13 cellular contexts compared by ENCODE assay signal in genomic region chr11:68780829-68781228, GRCh38. TPM values are rescaled to one million over a fixed set of nuclear protein-coding genes. Genes with fewer than 3 reads are reported as not detected.
DNase-seq lines count a peak whose midpoint lies in the region; ATAC-seq, FAIRE-seq and TF ChIP-seq lines count a peak whose summit lies in the region.
"Had no signal": no experiment of that assay in that cellular context is flagged by ENCODE, and none has a peak within 500 bp of the region (broad histone marks: within the 10 kb centered on the region; RNA-seq: fewer than 3 reads in every experiment).

No MANE protein-coding gene starts in this region.

- in situ Hi-C loops in IMR-90 (cut with MboI; ENCODE audit: low sequenced_read_pairs) = no loop called here

- H3K23ac ChIP-seq in IMR-90 (ENCODE audit: low read depth, low read length) = no peak overlapping the region

- H3K27me3 Mint-ChIP-seq in Calu3 (ENCODE audit: unreplicated experiment) = no peaks in the 10 kb centered on the region

- no peaks in the 10 kb centered on the region for H3K9me1 ChIP-seq in IMR-90 (ENCODE audit: insufficient read depth, low read length)

- H3K18ac ChIP-seq in IMR-90 (ENCODE audit: low read depth, low read length) = no peak overlapping the region

- ATAC-seq in IMR-90 (ENCODE audit: low read depth) = peak; percentile 63
- no peak for ATAC-seq in GM18909 (IDR thresholded peaks at IDR 0.05; ENCODE audit: poor library complexity, unreplicated experiment)
- no peak for ATAC-seq in HG03565 (IDR thresholded peaks at IDR 0.05; ENCODE audit: unreplicated experiment)
- ATAC-seq: activated CD4-positive, CD25-positive, alpha-beta regulatory T cell treated with anti-CD3 and anti-CD28 coated beads, Interleukin-2, amount 50 U/mL, for 24 hours had no signal

- no peaks in the 10 kb centered on the region for H3K9me3 ChIP-seq in IMR-90 (ENCODE audit: control insufficient read depth, insufficient read depth, low read length)
- H3K9me3 ChIP-seq: uterus had no signal

- peak overlapping the region; percentile 28 for H2AK9ac ChIP-seq in IMR-90 (replicated peaks; ENCODE audit: low read depth, low read length, poor library complexity)

- H3K4me2 ChIP-seq in IMR-90 (ENCODE audit: low read depth, low read length) = no peak overlapping the region

- H2AK5ac ChIP-seq in IMR-90 (ENCODE audit: low read depth, low read length) = no peak overlapping the region

- no peak overlapping the region for H3K56ac ChIP-seq in IMR-90 (ENCODE audit: extremely low read depth, insufficient read depth, low read length)

- no peak overlapping the region for H2BK5ac ChIP-seq in IMR-90 (ENCODE audit: low read depth, low read length, poor library complexity, severe bottlenecking)

- POLR2A ChIA-PET in IMR-90 (lab: Charles Lee; ENCODE audit: unreplicated experiment) = no interaction called here

- no peak overlapping the region for H3K4me3 ChIP-seq in IMR-90 (ENCODE audit: insufficient read depth, low read depth, low read length)
- no peak overlapping the region for H3K4me3 ChIP-seq in bronchial epithelial cell (ENCODE audit: low read depth, low read length)
- H3K4me3 ChIP-seq: uterus had no signal

- H3K36me3 ChIP-seq in IMR-90 (ENCODE audit: control insufficient read depth, insufficient read depth, low read length) (peaks cover 64% of the 10 kb centered on the region), bronchial epithelial cell (ENCODE audit: control insufficient read depth, insufficient read depth, low read length) (peaks cover 1% of the 10 kb centered on the region)
- H3K36me3 ChIP-seq: uterus had no signal

- H3K4me3 Mint-ChIP-seq in Calu3 (ENCODE audit: low read depth, unreplicated experiment) = no peak overlapping the region

- no peak for TF ChIP-seq POLR2A in IMR-90 (IDR thresholded peaks at IDR 0.05; ENCODE audit: low read depth, low read length)

- H3K27ac Mint-ChIP-seq in Calu3 (ENCODE audit: unreplicated experiment) = no peak overlapping the region

- no peaks in the 10 kb centered on the region for H3K9me3 Mint-ChIP-seq in Calu3 (ENCODE audit: low read depth, unreplicated experiment)

- no peak overlapping the region for H4K8ac ChIP-seq in IMR-90 (ENCODE audit: low read depth in 2 of 2, low read length in 2 of 2)

- no peaks in the 10 kb centered on the region for H3K4me1 ChIP-seq in IMR-90 (ENCODE audit: control insufficient read depth, insufficient read depth, low read length)
- H3K4me1 ChIP-seq: uterus had no signal

- H3K27me3 ChIP-seq in IMR-90 (ENCODE audit: control insufficient read depth, insufficient read depth, low read length) = no peaks in the 10 kb centered on the region
- no peaks in the 10 kb centered on the region for H3K27me3 ChIP-seq in bronchial epithelial cell (ENCODE audit: control insufficient read depth, insufficient read depth, low read length)
- H3K27me3 ChIP-seq: uterus had no signal

- no peak overlapping the region for H3K9ac ChIP-seq in IMR-90 (ENCODE audit: low read depth, low read length)

- H4K20me1 ChIP-seq in IMR-90 (ENCODE audit: insufficient read depth, low read length) = no peaks in the 10 kb centered on the region; the same call in 1 of the 2 replicates

- BruUV-seq in Calu3 (replicated peaks; lab: Mats Ljungman, UMichigan) (no TSS peak), IMR-90 (replicated peaks; lab: Mats Ljungman, UMichigan) (no TSS peak)

- no peak overlapping the region for H3K4ac ChIP-seq in IMR-90 (ENCODE audit: low read depth, low read length)

- DNase-seq in Calu3 = peak; percentile 15
- no peak for DNase-seq in IMR-90
- DNase-seq in bronchial epithelial cell (ENCODE audit: low read depth) = peak; percentile 1
- DNase-seq in islet precursor cell = peak; percentile 76
- DNase-seq in AG20443 (ENCODE audit: low spot score) = no peak
- DNase-seq in dedifferentiated amniotic fluid mesenchymal stem cell (ENCODE audit: extremely low spot score) = no peak
- DNase-seq: amygdala, NCI-H1092 treated with DMSO at 0.1 percent for 48 hours, uterus had no signal

- WGBS in IMR-90 (ENCODE audit: extremely low coverage in 2 of 2, insufficient read length in 1 of 2), 2 experiments = no CpG with 5 or more reads among the region's 4 CpGs

- H3K36me3 Mint-ChIP-seq in Calu3 (ENCODE audit: insufficient read depth, unreplicated experiment) = peaks cover 24% of the 10 kb centered on the region

- no peak overlapping the region for H2BK20ac ChIP-seq in IMR-90 (ENCODE audit: low read depth, low read length)

- no peak overlapping the region for H4K5ac ChIP-seq in IMR-90 (ENCODE audit: low read depth, low read length)

- no peak overlapping the region for H2BK15ac ChIP-seq in IMR-90 (ENCODE audit: low read depth, low read length)

- H4K91ac ChIP-seq in IMR-90 (ENCODE audit: insufficient read depth, low read depth, low read length) = no peak overlapping the region

- TF ChIP-seq RAD21 in IMR-90 (IDR thresholded peaks at IDR 0.05; ENCODE audit: low read length) = no peak

- no peak overlapping the region for H2AFZ ChIP-seq in IMR-90 (replicated peaks; ENCODE audit: low read length, poor library complexity)

- no peak overlapping the region for H3K14ac ChIP-seq in IMR-90 (replicated peaks; ENCODE audit: low read depth, low read length)

- H3K79me1 ChIP-seq in IMR-90 (ENCODE audit: low read depth in 1 of 2, low read length in 2 of 2) = no peaks in the 10 kb centered on the region

- CTCF ChIA-PET in Calu3 (lab: Charles Lee) = no interaction called here
- CTCF ChIA-PET in IMR-90 (lab: Yijun Ruan, JAX) = no interaction called here

- dilution Hi-C loops in IMR-90 (cut with HindIII; ENCODE audit: low sequenced_read_pairs, unreplicated experiment) = no loop called here

- FAIRE-seq in bronchial epithelial cell (lab: Jason Lieb, UNC) = peak; percentile 85

- no peak overlapping the region for H3K27ac ChIP-seq in IMR-90 (ENCODE audit: insufficient read depth, low read length)
- H3K27ac ChIP-seq: epithelial cell of prostate, uterus had no signal

- intact Hi-C loops in Calu3 (cut with micrococcal nuclease; ENCODE audit: unreplicated experiment) (no loop called here), IMR-90 (cut with micrococcal nuclease) (no loop called here)

- H3K4me1 Mint-ChIP-seq in Calu3 (ENCODE audit: low read depth, unreplicated experiment) = peaks cover 12% of the 10 kb centered on the region

- TF ChIP-seq CTCF in Calu3 (IDR thresholded peaks at IDR 0.05; ENCODE audit: unreplicated experiment) (no peak), IMR-90 (conservative IDR thresholded peaks at IDR 0.05; ENCODE audit: low read depth, low read length) (no peak), bronchial epithelial cell (IDR thresholded peaks at IDR 0.05; ENCODE audit: insufficient read depth, low read length, severe bottlenecking) (no peak)

- H2BK120ac ChIP-seq in IMR-90 (ENCODE audit: low read depth, low read length) = no peak overlapping the region

TF ChIP-seq in IMR-90, 13 proteins besides CTCF, POLR2A, EP300 and RAD21:
- TF ChIP-seq ELK1 (IDR thresholded peaks at IDR 0.05; ENCODE audit: borderline replicate concordance, low read depth, low read length) (no peak), SMC3 (IDR thresholded peaks at IDR 0.05; ENCODE audit: low read depth, low read length) (no peak), MAFK (IDR thresholded peaks at IDR 0.05; ENCODE audit: low read depth, low read length) (no peak), USF2 (IDR thresholded peaks at IDR 0.05; ENCODE audit: low read depth, low read length) (peak; percentile 67), RFX5 (IDR thresholded peaks at IDR 0.05; ENCODE audit: low read depth, low read length) (no peak), MAZ (IDR thresholded peaks at IDR 0.05; ENCODE audit: borderline replicate concordance, low read depth, low read length) (no peak), CHD1 (IDR thresholded peaks at IDR 0.05; ENCODE audit: low read depth, low read length) (no peak)

RNA-seq across cellular contexts. Expression of gene TESMIN, which starts 29.5 kb away (rescaled TPM):
- 6.8 and 9.7 TPM in 2 replicates for total RNA-seq in Calu3 (2022)
- 0.56 and 0.90 TPM in 2 replicates for total RNA-seq in IMR-90 (2012; rRNA removed)
- polyA plus RNA-seq in IMR-90 (2012; rRNA removed) = 2.2 and 3.0 TPM in 2 replicates
- polyA plus RNA-seq in IMR-90 (2012; cell fraction: cytosol; rRNA removed) = 3.0 and 4.0 TPM in 2 replicates
- 3.6 and 4.4 TPM in 2 replicates for polyA plus RNA-seq in IMR-90 (2012; cell fraction: nucleus; rRNA removed; ENCODE audit: low replicate concordance)
- 1.4 and 2.4 TPM in 2 replicates for total RNA-seq in bronchial epithelial cell

Comparison
In these comparisons a context has a peak if more than half of its experiments do, and no peak if none do; other contexts are left out.
1. DNase-seq: peak in Calu3 (single experiment), bronchial epithelial cell (single experiment) and islet precursor cell (single experiment); none in IMR-90 (single experiment), AG20443 (single experiment) and dedifferentiated amniotic fluid mesenchymal stem cell (single experiment).